In the genomic region with DNA sequence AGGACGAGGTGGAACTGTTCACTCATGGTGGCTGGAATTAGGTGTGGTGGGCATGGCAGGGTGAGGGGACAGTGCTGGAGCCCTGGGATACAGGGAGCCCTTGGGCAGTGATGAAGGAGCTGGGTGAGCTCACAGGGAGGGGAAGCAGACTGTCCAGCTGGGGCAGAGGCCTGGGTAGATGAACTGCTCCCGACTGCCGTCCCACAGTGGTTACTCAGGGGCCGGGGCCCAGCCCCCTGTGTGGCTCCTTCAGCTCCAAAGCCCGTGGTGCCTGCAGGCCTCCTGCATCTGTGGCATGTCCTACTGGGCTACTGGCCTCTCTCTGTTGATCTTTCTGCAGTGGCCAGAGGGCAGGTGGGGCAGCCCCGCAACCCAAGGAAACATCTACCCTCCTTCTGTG, we compare ENCODE assay signal across 28 cellular contexts.
"Had no signal": no experiment of that assay in that cellular context is flagged by ENCODE, and none has a peak within 500 bp of the region (broad histone marks: within the 10 kb centered on the region; RNA-seq: fewer than 3 reads in every experiment).

No MANE protein-coding gene starts in this region.

- FAIRE-seq: astrocyte had no signal

- H3K27ac Mint-ChIP-seq: activated CD4-positive, alpha-beta memory T cell treated with anti-CD3 and anti-CD28 coated beads for 36 hours; activated CD4-positive, alpha-beta T cell treated with anti-CD3 and anti-CD28 coated beads, Interleukin-2, amount 10 ng/mL, durations not matched to agents 7 days and 5 days; activated naive CD8-positive, alpha-beta T cell treated with anti-CD3 and anti-CD28 coated beads, Interleukin-2, amount 50 U/mL, for 24 hours; brain had no signal

- H3K4me3 Mint-ChIP-seq: activated CD4-positive, alpha-beta memory T cell treated with anti-CD3 and anti-CD28 coated beads for 36 hours; activated CD4-positive, alpha-beta T cell treated with anti-CD3 and anti-CD28 coated beads, Interleukin-2, amount 10 ng/mL, durations not matched to agents 7 days and 5 days; activated naive CD8-positive, alpha-beta T cell treated with anti-CD3 and anti-CD28 coated beads, Interleukin-2, amount 50 U/mL, for 24 hours; activated T-cell treated with anti-CD3 and anti-CD28 coated beads, Interleukin-2, amount 50 U/mL, for 4 hours; brain; central memory CD8-positive, alpha-beta T cell had no signal

- H3K4me1 Mint-ChIP-seq: brain had no signal

- H3K36me3 Mint-ChIP-seq: brain had no signal

- H3K27me3 Mint-ChIP-seq: activated CD4-positive, alpha-beta memory T cell treated with anti-CD3 and anti-CD28 coated beads for 36 hours; activated CD4-positive, alpha-beta T cell treated with anti-CD3 and anti-CD28 coated beads, Interleukin-2, amount 10 ng/mL, durations not matched to agents 7 days and 5 days; activated naive CD8-positive, alpha-beta T cell treated with anti-CD3 and anti-CD28 coated beads, Interleukin-2, amount 50 U/mL, for 24 hours; central memory CD8-positive, alpha-beta T cell; T-cell had no signal

- DNase-seq: activated CD4-positive, alpha-beta memory T cell treated with anti-CD3 and anti-CD28 coated beads for 36 hours; activated CD4-positive, alpha-beta T cell treated with anti-CD3 and anti-CD28 coated beads, Interleukin-2, amount 10 ng/mL, durations not matched to agents 7 days and 5 days; activated CD4-positive, CD25-positive, alpha-beta regulatory T cell; activated CD8-positive, alpha-beta memory T cell treated with anti-CD3 and anti-CD28 coated beads for 24 hours; activated effector memory CD4-positive, alpha-beta T cell treated with anti-CD3 and anti-CD28 coated beads, Interleukin-2, amount 50 U/mL, for 16 hours; activated naive CD4-positive, alpha-beta T cell treated with Interleukin-2 at 50 U/mL for 16 hours; activated naive CD8-positive, alpha-beta T cell treated with anti-CD3 and anti-CD28 coated beads, Interleukin-2, amount 50 U/mL, for 24 hours; activated T-cell treated with anti-CD3 and anti-CD28 coated beads, Interleukin-2, amount 50 U/mL, for 4 hours; amniotic stem cell; Karpas-422; MM.1S; NCI-H1048; NCI-H146; NCI-H1930; NCI-H2171; NCI-H226; NCI-H526; NCI-H774; SIG-M5; T-cell; T-helper 2 cell; T1000 had no signal

- H3K4me3 ChIP-seq: SK-N-MC had no signal

- H3K27ac ChIP-seq: SK-N-MC, VCaP had no signal

- ATAC-seq: activated naive CD4-positive, alpha-beta T cell treated with anti-CD3 and anti-CD28 coated beads, Interleukin-2, amount 50 U/mL, for 72 hours; activated naive CD8-positive, alpha-beta T cell treated with anti-CD3 and anti-CD28 coated beads, Interleukin-2, amount 50 U/mL, for 24 hours; activated T-cell treated with anti-CD3 and anti-CD28 coated beads, Interleukin-2, amount 50 U/mL, for 4 hours; T-cell had no signal
